20 cellular contexts compared by ENCODE assay signal in the genomic region with DNA sequence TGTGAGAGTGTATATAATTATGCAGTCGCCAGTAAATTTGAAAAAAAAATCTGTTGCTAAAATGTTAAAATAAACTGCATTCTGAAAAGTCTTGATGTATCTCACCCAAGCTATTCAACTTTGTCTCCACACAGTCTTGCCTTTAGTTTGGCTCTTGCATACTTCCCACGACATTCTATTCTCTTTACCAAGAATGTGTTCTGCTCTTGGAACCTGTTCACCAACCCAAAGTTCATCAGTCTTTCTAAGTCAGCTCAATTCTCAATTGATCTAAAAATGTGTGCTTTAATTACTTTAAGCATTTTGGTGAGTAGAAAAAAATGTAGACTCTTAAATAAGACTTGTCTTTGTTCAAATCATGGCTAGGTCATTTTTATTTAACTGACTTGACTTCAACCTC.
DNase-seq lines count a peak whose midpoint lies in the region; ATAC-seq, FAIRE-seq and TF ChIP-seq lines count a peak whose summit lies in the region.
"Had no signal": no experiment of that assay in that cellular context is flagged by ENCODE, and none has a peak within 500 bp of the region (broad histone marks: within the 10 kb centered on the region; RNA-seq: fewer than 3 reads in every experiment).

No MANE protein-coding gene starts in this region.

- no peak overlapping the region for H3K4me2 ChIP-seq in IMR-90 (ENCODE audit: low read depth, low read length)
- H3K4me2 ChIP-seq in astrocyte (ENCODE audit: low read length), result no peak overlapping the region

- DNase-seq in IMR-90 (no peak), astrocyte (ENCODE audit: low read depth) (peak; percentile 76), esophagus muscularis mucosa (ENCODE audit: extremely low spot score) (no peak), right cardiac atrium (no peak), H54 (ENCODE audit: insufficient read length, low spot score) (no peak), MV-4-11 (lab: John Stamatoyannopoulos, UW) (no peak)
- DNase-seq in effector CD4-positive, alpha-beta T cell, result no peak
- DNase-seq: C1 segment of cervical spinal cord; Calu3; CD4-positive, alpha-beta memory T cell; COR-L47; DMS53; DMS79 treated with DMSO at 0.1 percent for 48 hours; GM23248; H9 had no signal

- no peaks in the 10 kb centered on the region for H3K79me1 ChIP-seq in IMR-90 (ENCODE audit: low read depth in 1 of 2, low read length in 2 of 2)

- H2AK5ac ChIP-seq in IMR-90 (ENCODE audit: low read depth, low read length), result no peak overlapping the region

- H3K27me3 ChIP-seq in IMR-90 (ENCODE audit: control insufficient read depth, insufficient read depth, low read length), result no peaks in the 10 kb centered on the region
- H3K27me3 ChIP-seq in astrocyte (ENCODE audit: insufficient read depth, low read length), result no peaks in the 10 kb centered on the region
- no peaks in the 10 kb centered on the region for H3K27me3 ChIP-seq in esophagus muscularis mucosa
- no peaks in the 10 kb centered on the region for H3K27me3 ChIP-seq in rectal smooth muscle tissue (ENCODE audit: control insufficient read depth, insufficient read depth, low read length)
- H3K27me3 ChIP-seq in right cardiac atrium (ENCODE audit: control insufficient read depth, insufficient read depth), result no peaks in the 10 kb centered on the region

- H3K36me3 Mint-ChIP-seq in astrocyte (ENCODE audit: low read depth, unreplicated experiment), result peaks cover 3% of the 10 kb centered on the region

- no peak overlapping the region for H3K27ac Mint-ChIP-seq in astrocyte (ENCODE audit: unreplicated experiment)
- H3K27ac Mint-ChIP-seq: H9 had no signal

- CTCF ChIA-PET in IMR-90 (lab: Yijun Ruan, JAX), result interaction anchor here (1.6 kb wide), 1 partner anchor 11 kb away, joined by 5 read pairs; no protein-coding TSS in a partner anchor

- no peak overlapping the region for H2BK15ac ChIP-seq in IMR-90 (ENCODE audit: low read depth, low read length)

- H4K5ac ChIP-seq in IMR-90 (ENCODE audit: low read depth, low read length), result no peak overlapping the region

- FAIRE-seq in astrocyte (lab: Jason Lieb, UNC) (peak; percentile 73), H54 (lab: Jason Lieb, UNC) (no peak)
- FAIRE-seq: G401.6, GM12892, H1 had no signal

- H3K9ac ChIP-seq in IMR-90 (ENCODE audit: low read depth, low read length), result no peak overlapping the region
- no peak overlapping the region for H3K9ac ChIP-seq in astrocyte (ENCODE audit: low read length)
- no peak overlapping the region for H3K9ac ChIP-seq in rectal smooth muscle tissue (ENCODE audit: low read length)
- H3K9ac ChIP-seq: GM23248 had no signal

- POLR2A ChIA-PET in IMR-90 (lab: Charles Lee; ENCODE audit: unreplicated experiment), result no interaction called here

- TF ChIP-seq POLR2A in IMR-90 (IDR thresholded peaks at IDR 0.05; ENCODE audit: low read depth, low read length) (no peak), esophagus muscularis mucosa (IDR thresholded peaks at IDR 0.05; ENCODE audit: low read depth) (no peak), H54 (IDR thresholded peaks at IDR 0.05; ENCODE audit: low read depth, low read length) (no peak)

- no peak overlapping the region for H3K4ac ChIP-seq in IMR-90 (ENCODE audit: low read depth, low read length)

- H3K4me1 Mint-ChIP-seq in astrocyte (ENCODE audit: low read depth, unreplicated experiment), result peaks cover 11% of the 10 kb centered on the region
- H3K4me1 Mint-ChIP-seq: CD4-positive, alpha-beta memory T cell; H9 had no signal

- H3K9me1 ChIP-seq in IMR-90 (ENCODE audit: insufficient read depth, low read length), result no peaks in the 10 kb centered on the region

- H3K27ac ChIP-seq in IMR-90 (ENCODE audit: insufficient read depth, low read length), result peak overlapping the region; percentile 49; the same call in 1 of the 2 replicates
- H3K27ac ChIP-seq in astrocyte (ENCODE audit: low read depth, low read length), result no peak overlapping the region
- peak overlapping the region in 3 of 4 donors; percentile 18 to 63 (median 50) for H3K27ac ChIP-seq in esophagus muscularis mucosa (replicated peaks in 1 of 4)
- peak overlapping the region; percentile 18 for H3K27ac ChIP-seq in rectal smooth muscle tissue (ENCODE audit: low read depth, low read length)
- no peak overlapping the region for H3K27ac ChIP-seq in right cardiac atrium (ENCODE audit: low read length)
- H3K27ac ChIP-seq: GM23248 had no signal

- no peak overlapping the region for H3K56ac ChIP-seq in IMR-90 (ENCODE audit: extremely low read depth, insufficient read depth, low read length)

- TF ChIP-seq CTCF in IMR-90 (conservative IDR thresholded peaks at IDR 0.05; ENCODE audit: low read depth, low read length) (no peak), astrocyte (IDR thresholded peaks at IDR 0.05; ENCODE audit: insufficient read depth, low read depth, low read length) (no peak), esophagus muscularis mucosa (IDR thresholded peaks at IDR 0.05) (no peak)

- dilution Hi-C loops in IMR-90 (cut with HindIII; ENCODE audit: low sequenced_read_pairs, unreplicated experiment), result no loop called here

- in situ Hi-C loops in IMR-90 (cut with MboI; ENCODE audit: low sequenced_read_pairs), result no loop called here

- WGBS in IMR-90 (ENCODE audit: extremely low coverage in 2 of 2, insufficient read length in 1 of 2), 2 experiments, result no CpG with 5 or more reads among the region's 2 CpGs
- WGBS in esophagus muscularis mucosa, result 43% methylated on average over 2 of the region's 2 CpGs
- WGBS in right cardiac atrium, result 86% methylated on average over 2 of the region's 2 CpGs

- no peak overlapping the region for H3K4me3 Mint-ChIP-seq in astrocyte (ENCODE audit: unreplicated experiment)
- H3K4me3 Mint-ChIP-seq: CD4-positive, alpha-beta memory T cell; H9 had no signal

- no peak overlapping the region; the same call in 1 of the 2 replicates for H3K14ac ChIP-seq in IMR-90 (replicated peaks; ENCODE audit: low read depth, low read length)

- H4K91ac ChIP-seq in IMR-90 (ENCODE audit: insufficient read depth, low read depth, low read length), result no peak overlapping the region

- TF ChIP-seq RAD21 in IMR-90 (IDR thresholded peaks at IDR 0.05; ENCODE audit: low read length), result no peak

- H3K23ac ChIP-seq in IMR-90 (ENCODE audit: low read depth, low read length), result no peak overlapping the region

- peak overlapping the region; percentile 50; the same call in 1 of the 2 replicates for H3K18ac ChIP-seq in IMR-90 (ENCODE audit: low read depth, low read length)

- no peak overlapping the region for H2BK20ac ChIP-seq in IMR-90 (ENCODE audit: low read depth, low read length)

- H4K20me1 ChIP-seq in IMR-90 (ENCODE audit: insufficient read depth, low read length) (no peaks in the 10 kb centered on the region), astrocyte (ENCODE audit: insufficient read depth, low read length) (no peaks in the 10 kb centered on the region)

- H3K4me3 ChIP-seq in IMR-90 (ENCODE audit: insufficient read depth, low read depth, low read length) (no peak overlapping the region), astrocyte (ENCODE audit: insufficient read depth, low read depth, low read length) (no peak overlapping the region), esophagus muscularis mucosa (no peak overlapping the region), rectal smooth muscle tissue (ENCODE audit: low read length) (no peak overlapping the region), right cardiac atrium (ENCODE audit: low read length) (no peak overlapping the region)
- H3K4me3 ChIP-seq: GM23248 had no signal

- H3K9me3 Mint-ChIP-seq in astrocyte (ENCODE audit: unreplicated experiment), result peaks cover 16% of the 10 kb centered on the region
- H3K9me3 Mint-ChIP-seq: H9 had no signal

- H3K4me1 ChIP-seq in IMR-90 (ENCODE audit: control insufficient read depth, insufficient read depth, low read length) (peaks cover 2% of the 10 kb centered on the region; the same call in 1 of the 2 replicates), astrocyte (ENCODE audit: insufficient read depth, low read length) (peaks cover 7% of the 10 kb centered on the region), esophagus muscularis mucosa (peaks cover 0 to 26% (median 19%) of the 10 kb centered on the region in 4 donors), rectal smooth muscle tissue (ENCODE audit: control insufficient read depth, insufficient read depth, low read length) (peaks cover 6% of the 10 kb centered on the region), right cardiac atrium (ENCODE audit: control insufficient read depth, insufficient read depth, low read length) (no peaks in the 10 kb centered on the region)

- H3K79me2 ChIP-seq in astrocyte (ENCODE audit: insufficient read depth, low read length), result no peaks in the 10 kb centered on the region

- H3K36me3 ChIP-seq in IMR-90 (ENCODE audit: control insufficient read depth, insufficient read depth, low read length), result no peaks in the 10 kb centered on the region
- no peaks in the 10 kb centered on the region for H3K36me3 ChIP-seq in astrocyte (ENCODE audit: insufficient read depth, low read length)
- no peaks in the 10 kb centered on the region for H3K36me3 ChIP-seq in esophagus muscularis mucosa
- H3K36me3 ChIP-seq in rectal smooth muscle tissue (ENCODE audit: control insufficient read depth, insufficient read depth, low read length), result no peaks in the 10 kb centered on the region

- no peak overlapping the region; a peak in 1 of 4 replicates for H4K8ac ChIP-seq in IMR-90 (ENCODE audit: low read depth in 2 of 2, low read length in 2 of 2)

- peak overlapping the region; percentile 61 for H2BK5ac ChIP-seq in IMR-90 (ENCODE audit: low read depth, low read length, poor library complexity, severe bottlenecking)

- no peak for TF ChIP-seq EP300 in esophagus muscularis mucosa (IDR thresholded peaks at IDR 0.05)

- no peak overlapping the region for H2AFZ ChIP-seq in IMR-90 (replicated peaks; ENCODE audit: low read length, poor library complexity)
- no peak overlapping the region for H2AFZ ChIP-seq in astrocyte (ENCODE audit: low read depth, low read length)
- H2AFZ ChIP-seq: GM23248 had no signal

- intact Hi-C loops in IMR-90 (cut with micrococcal nuclease) (no loop called here), esophagus muscularis mucosa (cut with DNase I) (no loop called here), right cardiac atrium (cut with DNase I) (no loop called here)

- H3K9me3 ChIP-seq in IMR-90 (ENCODE audit: control insufficient read depth, insufficient read depth, low read length) (peaks cover 2% of the 10 kb centered on the region; the same call in 1 of the 2 replicates), astrocyte (ENCODE audit: insufficient read depth, low read depth, low read length) (no peaks in the 10 kb centered on the region), esophagus muscularis mucosa (peaks cover 0 to 14% (median 0%) of the 10 kb centered on the region in 4 donors), right cardiac atrium (ENCODE audit: control insufficient read depth, low read length) (no peaks in the 10 kb centered on the region)

- ATAC-seq in IMR-90 (ENCODE audit: low read depth) (no peak), right cardiac atrium (no peak)
- ATAC-seq: HCT116 had no signal

- no TSS peak for BruUV-seq in IMR-90 (replicated peaks; lab: Mats Ljungman, UMichigan)

- H2BK120ac ChIP-seq in IMR-90 (ENCODE audit: low read depth, low read length), result no peak overlapping the region

- H3K27me3 Mint-ChIP-seq in astrocyte (ENCODE audit: low read depth, unreplicated experiment), result no peaks in the 10 kb centered on the region

- H2AK9ac ChIP-seq in IMR-90 (replicated peaks; ENCODE audit: low read depth, low read length, poor library complexity), result no peak overlapping the region

TF ChIP-seq in IMR-90, 13 proteins besides CTCF, POLR2A, EP300 and RAD21 (continues in another document):
- no peak for TF ChIP-seq RFX5 (IDR thresholded peaks at IDR 0.05; ENCODE audit: low read depth, low read length)
- no peak for TF ChIP-seq CHD1 (IDR thresholded peaks at IDR 0.05; ENCODE audit: low read depth, low read length)

Comparison
In these comparisons a context has a peak if more than half of its experiments do, and no peak if none do; other contexts are left out.
1. H3K27ac ChIP-seq: peak in IMR-90 (single experiment), esophagus muscularis mucosa (3 of 4) and rectal smooth muscle tissue (single experiment); none in astrocyte (single experiment) and right cardiac atrium (single experiment).